Comparison of ENCODE assay signal across 27 cellular contexts in the genomic region with DNA sequence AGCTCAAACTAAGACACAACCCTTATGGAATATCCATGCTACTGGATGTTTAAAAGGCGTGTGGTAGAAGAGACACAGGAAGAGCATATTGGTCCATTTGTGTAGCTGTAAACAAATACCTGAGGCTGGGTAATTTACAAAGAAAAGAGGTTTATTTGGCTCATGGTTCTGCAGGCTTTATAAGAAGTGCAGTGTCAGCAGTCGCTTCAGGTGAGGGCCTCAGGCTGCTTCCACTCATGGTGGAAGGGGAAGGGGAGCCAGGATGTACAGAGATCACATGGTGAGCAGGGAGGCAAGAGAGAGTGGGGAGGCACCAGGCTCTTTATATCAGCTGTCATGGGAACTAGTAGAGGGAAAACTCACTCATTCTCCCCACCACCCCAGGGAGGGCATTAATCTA. TPM values are rescaled to one million over a fixed set of nuclear protein-coding genes. Genes with fewer than 3 reads are reported as not detected.
DNase-seq lines count a peak whose midpoint lies in the region; ATAC-seq, FAIRE-seq and TF ChIP-seq lines count a peak whose summit lies in the region.
"Had no signal": no experiment of that assay in that cellular context is flagged by ENCODE, and none has a peak within 500 bp of the region (broad histone marks: within the 10 kb centered on the region; RNA-seq: fewer than 3 reads in every experiment).

No MANE protein-coding gene starts in this region.

- FAIRE-seq in A549 (lab: Jason Lieb, UNC), result no peak
- no peak for FAIRE-seq in K562 (lab: Jason Lieb, UNC)
- FAIRE-seq: G401.6, GM12891, GM19239 had no signal

- no peak overlapping the region for H3K27ac ChIP-seq in A549
- no peak overlapping the region for H3K27ac ChIP-seq in IMR-90 (ENCODE audit: insufficient read depth, low read length)
- no peak overlapping the region for H3K27ac ChIP-seq in K562 (ENCODE audit: extremely low read depth, low read depth, low read length)
- H3K27ac ChIP-seq: BLaER1 had no signal

- no peak overlapping the region for H4K5ac ChIP-seq in IMR-90 (ENCODE audit: low read depth, low read length)

- TF ChIP-seq POLR2A in A549 (IDR thresholded peaks at IDR 0.05; ENCODE audit: low read length), result no peak
- no peak for TF ChIP-seq POLR2A in IMR-90 (IDR thresholded peaks at IDR 0.05; ENCODE audit: low read depth, low read length)
- no peak for TF ChIP-seq POLR2A in K562 (conservative IDR thresholded peaks at IDR 0.05)

- H2BK20ac ChIP-seq in IMR-90 (ENCODE audit: low read depth, low read length), result no peak overlapping the region

- in situ Hi-C loops in IMR-90 (cut with MboI; ENCODE audit: low sequenced_read_pairs) (no loop called here), K562 (cut with MboI) (no loop called here)

- POLR2A ChIA-PET in A549 (lab: Yijun Ruan, JAX) (no interaction called here), IMR-90 (lab: Charles Lee; ENCODE audit: unreplicated experiment) (no interaction called here), K562 (lab: Yijun Ruan, JAX) (no interaction called here)

- H4K8ac ChIP-seq in IMR-90 (ENCODE audit: low read depth in 2 of 2, low read length in 2 of 2), result no peak overlapping the region

- no peak overlapping the region for H2AK5ac ChIP-seq in IMR-90 (ENCODE audit: low read depth, low read length)

- dilution Hi-C loops in IMR-90 (cut with HindIII; ENCODE audit: low sequenced_read_pairs, unreplicated experiment), result no loop called here

- no peaks in the 10 kb centered on the region; the same call in 1 of the 2 replicates for H3K27me3 ChIP-seq in IMR-90 (ENCODE audit: control insufficient read depth, insufficient read depth, low read length)
- no peaks in the 10 kb centered on the region for H3K27me3 ChIP-seq in K562 (ENCODE audit: control insufficient read depth in 2 of 2, insufficient read depth in 2 of 2, low read length in 2 of 2)
- H3K27me3 ChIP-seq: BE2C, BLaER1 had no signal

- no TSS peak for BruUV-seq in IMR-90 (replicated peaks; lab: Mats Ljungman, UMichigan)
- BruUV-seq in K562 (replicated peaks; lab: Mats Ljungman, UMichigan), result no TSS peak

- H3K36me3 ChIP-seq in IMR-90 (ENCODE audit: control insufficient read depth, insufficient read depth, low read length) (no peaks in the 10 kb centered on the region), K562 (ENCODE audit: control insufficient read depth, insufficient read depth, low read length) (no peaks in the 10 kb centered on the region)
- H3K36me3 ChIP-seq: BE2C, BLaER1 had no signal

- TF ChIP-seq CTCF in A549 (IDR thresholded peaks at IDR 0.05) (no peak), IMR-90 (conservative IDR thresholded peaks at IDR 0.05; ENCODE audit: low read depth, low read length) (no peak), K562 (IDR thresholded peaks at IDR 0.05 in 2 of 3, conservative IDR thresholded peaks at IDR 0.05 in 1 of 3; ENCODE audit: insufficient read depth in 2 of 3, low read depth in 1 of 3, low read length in 3 of 3) (no peak)

- DNase-seq in A549 (ENCODE audit: low read depth in 1 of 2, low spot score in 1 of 2) (no peak), IMR-90 (no peak), K562 (ENCODE audit: extremely low read depth in 1 of 4, low spot score in 3 of 4) (no peak), islet precursor cell (peak; percentile 9), HCEC 1CT (no peak), NCI-H1436 (lab: John Stamatoyannopoulos, UW) (no peak)
- DNase-seq in stimulated activated CD4-positive, alpha-beta T cell treated with anti-CD3 and anti-CD28 coated beads, Interleukin-2, amount 100 ng/mL, for 24 hours, result no peak
- DNase-seq: 8988T; ACHN; BE2C; C1 segment of cervical spinal cord; CD4-positive, alpha-beta memory T cell; CD4-positive, CD25-positive, alpha-beta regulatory T cell; CD8-positive, alpha-beta memory T cell; COR-L47; DMS 273 treated with DMSO at 0.1 percent for 48 hours; DMS153; DMS53; DMS79; DND-41; EL; GF-D8 had no signal

- no peaks in the 10 kb centered on the region for H3K79me2 ChIP-seq in K562 (ENCODE audit: control insufficient read depth, insufficient read depth, low read length)

- intact Hi-C loops in IMR-90 (cut with micrococcal nuclease) (no loop called here), K562 (cut with micrococcal nuclease) (no loop called here)

- ATAC-seq in A549 (no peak), IMR-90 (ENCODE audit: low read depth) (no peak), K562 (no peak), GM21526 (IDR thresholded peaks at IDR 0.05; ENCODE audit: low FRiP score, unreplicated experiment) (no peak)

- no peak overlapping the region for H3K56ac ChIP-seq in IMR-90 (ENCODE audit: extremely low read depth, insufficient read depth, low read length)

- CTCF ChIA-PET in A549 (lab: Yijun Ruan, JAX), result interaction anchor here (0.7 kb wide), 1 partner anchor 14 kb away, joined by 3 read pairs; no protein-coding TSS in a partner anchor
- CTCF ChIA-PET in IMR-90 (lab: Yijun Ruan, JAX), result interaction anchor here (0.6 kb wide), 1 partner anchor 165 kb away, joined by 4 read pairs; no protein-coding TSS in a partner anchor
- CTCF ChIA-PET in K562 (lab: Yijun Ruan, JAX; ENCODE audit: low intra/inter-chr PET ratio), result no interaction called here

- no peak overlapping the region for H3K14ac ChIP-seq in IMR-90 (replicated peaks; ENCODE audit: low read depth, low read length)

- no peak overlapping the region for H3K9ac ChIP-seq in IMR-90 (ENCODE audit: low read depth, low read length)
- H3K9ac ChIP-seq in K562 (ENCODE audit: insufficient read depth in 1 of 2, low read depth in 2 of 2, low read length in 2 of 2), result no peak overlapping the region
- H3K9ac ChIP-seq: BLaER1 had no signal

- H2AK9ac ChIP-seq in IMR-90 (replicated peaks; ENCODE audit: low read depth, low read length, poor library complexity), result no peak overlapping the region

- H3K9me3 ChIP-seq in A549 (no peaks in the 10 kb centered on the region), IMR-90 (ENCODE audit: control insufficient read depth, insufficient read depth, low read length) (no peaks in the 10 kb centered on the region), K562 (replicated peaks; ENCODE audit: control insufficient read depth, insufficient read depth, low read depth, low read length) (no peaks in the 10 kb centered on the region)
- H3K9me3 ChIP-seq: BE2C, BLaER1 had no signal

- no peak overlapping the region for H4K91ac ChIP-seq in IMR-90 (ENCODE audit: insufficient read depth, low read depth, low read length)

- H2BK15ac ChIP-seq in IMR-90 (ENCODE audit: low read depth, low read length), result no peak overlapping the region

- TF ChIP-seq RAD21 in A549 (conservative IDR thresholded peaks at IDR 0.05 in 1 of 2, IDR thresholded peaks at IDR 0.05 in 1 of 2) (no peak), IMR-90 (IDR thresholded peaks at IDR 0.05; ENCODE audit: low read length) (no peak), K562 (CRISPR knock-in tag; conservative IDR thresholded peaks at IDR 0.05 in 1 of 2, IDR thresholded peaks at IDR 0.05 in 1 of 2) (no peak)

- H3K9me1 ChIP-seq in IMR-90 (ENCODE audit: insufficient read depth, low read length), result no peaks in the 10 kb centered on the region
- no peaks in the 10 kb centered on the region for H3K9me1 ChIP-seq in K562 (ENCODE audit: control insufficient read depth, insufficient read depth, low read length)

- WGBS in A549 (ENCODE audit: missing lambda C conversion rate), result 93% methylated on average over 2 of the region's 2 CpGs
- WGBS in IMR-90 (ENCODE audit: extremely low coverage in 2 of 2, insufficient read length in 1 of 2), 2 experiments, result 100% methylated on average over 1 of the region's 2 CpGs; no CpG with 5 or more reads in 1 of the 2 experiments
- WGBS in K562 (ENCODE audit: insufficient coverage, low coverage, missing lambda C conversion rate), result 0% methylated on average over 2 of the region's 2 CpGs

- H3K4ac ChIP-seq in IMR-90 (ENCODE audit: low read depth, low read length), result no peak overlapping the region

- TF ChIP-seq EP300 in A549 (IDR thresholded peaks at IDR 0.05) (no peak), K562 (IDR thresholded peaks at IDR 0.05; ENCODE audit: low read length) (no peak)

- no peak overlapping the region for H3K18ac ChIP-seq in IMR-90 (ENCODE audit: low read depth, low read length)

- no peak overlapping the region for H2BK120ac ChIP-seq in IMR-90 (ENCODE audit: low read depth, low read length)

- no peak overlapping the region for H2BK5ac ChIP-seq in IMR-90 (ENCODE audit: low read depth, low read length, poor library complexity, severe bottlenecking)

- H4K20me1 ChIP-seq in IMR-90 (ENCODE audit: insufficient read depth, low read length) (no peaks in the 10 kb centered on the region), K562 (replicated peaks; ENCODE audit: control insufficient read depth, insufficient read depth, low read length) (0 out of 2 replicates have a peak, but pooled peaks cover 5% of the 10 kb centered on the region)
- H4K20me1 ChIP-seq: BLaER1 had no signal

- H3K4me3 ChIP-seq in A549, result no peak overlapping the region
- H3K4me3 ChIP-seq in IMR-90 (ENCODE audit: insufficient read depth, low read depth, low read length), result no peak overlapping the region
- no peak overlapping the region for H3K4me3 ChIP-seq in K562
- H3K4me3 ChIP-seq: BLaER1 had no signal

- H3K4me2 ChIP-seq in A549, result no peak overlapping the region
- H3K4me2 ChIP-seq in IMR-90 (ENCODE audit: low read depth, low read length), result no peak overlapping the region
- no peak overlapping the region for H3K4me2 ChIP-seq in K562 (ENCODE audit: insufficient read depth, low read length)
- H3K4me2 ChIP-seq: BLaER1 had no signal

- H3K79me1 ChIP-seq in IMR-90 (ENCODE audit: low read depth in 1 of 2, low read length in 2 of 2), result no peaks in the 10 kb centered on the region; a peak in 1 of 4 replicates

- H3K23ac ChIP-seq in IMR-90 (ENCODE audit: low read depth, low read length), result no peak overlapping the region

- H2AFZ ChIP-seq in IMR-90 (replicated peaks; ENCODE audit: low read length, poor library complexity), result no peak overlapping the region
- no peak overlapping the region for H2AFZ ChIP-seq in K562 (ENCODE audit: low read depth, low read length)

- no peaks in the 10 kb centered on the region for H3K4me1 ChIP-seq in A549
- no peaks in the 10 kb centered on the region for H3K4me1 ChIP-seq in IMR-90 (ENCODE audit: control insufficient read depth, insufficient read depth, low read length)
- H3K4me1 ChIP-seq in K562 (replicated peaks in 1 of 2; ENCODE audit: control insufficient read depth in 2 of 2, insufficient read depth in 2 of 2, low read length in 2 of 2), result no peaks in the 10 kb centered on the region
- H3K4me1 ChIP-seq: BE2C, BLaER1 had no signal

RNA-seq across cellular contexts. Expression of a gene that starts 31.8 kb away (rescaled TPM):
- polyA plus RNA-seq in A549 (2011; rRNA removed), result 5.7 and 6.2 TPM in 2 replicates
- polyA plus RNA-seq in A549 (2012; cell fraction: cytosol; rRNA removed), result 0.44 and 0.56 TPM in 2 replicates
- 0.45 and 0.67 TPM in 2 replicates for polyA plus RNA-seq in A549 (2012; cell fraction: nucleus; rRNA removed)
- polyA plus RNA-seq in A549 (2017; fragmentation: RNase III; extraction: RNeasy Plus Mini Kit Qiagen cat#74134 plus additional on column Dnase treatment), result 3.9 to 5.1 TPM (median 4.4 TPM) in 3 replicates
- polyA minus RNA-seq in A549 (2011; rRNA and poly(A)+ RNA removed), result 2.8 and 4.5 TPM in 2 replicates
- total RNA-seq in IMR-90 (2012; rRNA removed), result 3.2 and 3.9 TPM in 2 replicates
- polyA plus RNA-seq in IMR-90 (2012; rRNA removed), result 1.2 TPM in 2 replicates
- polyA plus RNA-seq in IMR-90 (2012; cell fraction: cytosol; rRNA removed), result 0.17 and 0.21 TPM in 2 replicates
- 0.42 and 1.2 TPM in 2 replicates for polyA plus RNA-seq in IMR-90 (2012; cell fraction: nucleus; rRNA removed; ENCODE audit: low replicate concordance)
- total RNA-seq in K562 (2011; cell fraction: chromatin; rRNA removed; ENCODE audit: low replicate concordance), result 0.32 and 1.3 TPM in 2 replicates
- 0.50 TPM in 1 of 2 replicates, not detected in the other for total RNA-seq in K562 (2011; cell fraction: nucleolus; rRNA removed)
- 0.61 TPM in 1 of 2 replicates, not detected in the other for total RNA-seq in K562 (2011; cell fraction: nucleoplasm; rRNA removed)
- total RNA-seq in K562 (2014; rRNA removed), result 0.90 and 1.2 TPM in 2 replicates
- total RNA-seq in K562 (2014; rRNA removed; fragmentation: Illumina TruSeq; extraction: Trizol), result 4.8 and 5.7 TPM in 2 replicates
- 1.7 and 1.9 TPM in 2 replicates for total RNA-seq in K562 (2015; rRNA removed; fragmentation: Illumina TruSeq; extraction: Trizol)
- total RNA-seq in K562 (2021), result 0.33 and 0.60 TPM in 2 replicates
- 3.0 and 7.0 TPM in 2 replicates for polyA plus RNA-seq in K562 (2011; rRNA removed)
- polyA plus RNA-seq in K562 (2011; cell fraction: cytosol; rRNA removed), result 0.51 and 0.72 TPM in 2 replicates
- polyA plus RNA-seq in K562 (2011; cell fraction: nucleus; rRNA removed), result 0.31 and 1.7 TPM in 2 replicates
- polyA plus RNA-seq in K562 (2012), result 2.2 and 3.0 TPM in 2 replicates
- polyA plus RNA-seq in K562 (2014; fragmentation: Illumina TruSeq; extraction: Trizol), result 5.7 and 6.1 TPM in 2 replicates
- 1 to 10 TPM; 1.8 to 3.4 TPM for polyA plus RNA-seq in K562 (2014; fragmentation: Nextera tagmentation; extraction: Ambion mirVana)
- 0.33 and 1.0 TPM in 2 replicates for polyA plus RNA-seq in K562 (2014; rRNA removed)
- polyA minus RNA-seq in K562 (2011; rRNA and poly(A)+ RNA removed), result 7.6 and 10.0 TPM in 2 replicates
- polyA minus RNA-seq in K562 (2011; cell fraction: cytosol; rRNA and poly(A)+ RNA removed), result 1.3 and 1.4 TPM in 2 replicates
- polyA minus RNA-seq in K562 (2011; cell fraction: nucleus; rRNA and poly(A)+ RNA removed), result 0.27 and 1.1 TPM in 2 replicates
- total RNA-seq: CD4-positive, CD25-positive, alpha-beta regulatory T cell had no signal
